ENCODE assay signal across 10 cellular contexts in genomic region chr3:30597131-30597768, GRCh38. TPM values are rescaled to one million over a fixed set of nuclear protein-coding genes. Genes with fewer than 3 reads are reported as not detected.
DNase-seq lines count a peak whose midpoint lies in the region; ATAC-seq, FAIRE-seq and TF ChIP-seq lines count a peak whose summit lies in the region.
"Had no signal": no experiment of that assay in that cellular context is flagged by ENCODE, and none has a peak within 500 bp of the region (broad histone marks: within the 10 kb centered on the region; RNA-seq: fewer than 3 reads in every experiment).

No MANE protein-coding gene starts in this region.

- ATAC-seq in left colon: peak; percentile 99
- ATAC-seq in HG03457 (IDR thresholded peaks at IDR 0.05; ENCODE audit: unreplicated experiment): no peak

- no peak for TF ChIP-seq CTCF in brain microvascular endothelial cell (IDR thresholded peaks at IDR 0.05; ENCODE audit: low read depth, low read length, missing control alignments)

- intact Hi-C loops in left colon (cut with DNase I, micrococcal nuclease): no loop called here

- H3K36me3 Mint-ChIP-seq in T-helper 2 cell treated with Interferon-gamma antibody and Interleukin-4, amounts not matched to agents 5 μg/mL and 100 μg/mL, for 36 hours (ENCODE audit: low read depth): no peaks in the 10 kb centered on the region
- H3K36me3 Mint-ChIP-seq: IgD-negative memory B cell had no signal

- H3K27ac ChIP-seq in brain microvascular endothelial cell: peak overlapping the region; percentile 62

- peaks cover 30% of the 10 kb centered on the region for H3K4me1 Mint-ChIP-seq in T-helper 2 cell treated with Interferon-gamma antibody and Interleukin-4, amounts not matched to agents 5 μg/mL and 100 μg/mL, for 36 hours (ENCODE audit: low read depth)

- no peaks in the 10 kb centered on the region for H3K27me3 Mint-ChIP-seq in T-helper 2 cell treated with Interferon-gamma antibody and Interleukin-4, amounts not matched to agents 5 μg/mL and 100 μg/mL, for 36 hours (ENCODE audit: low read depth)
- H3K27me3 Mint-ChIP-seq: central memory CD8-positive, alpha-beta T cell; IgD-negative memory B cell had no signal

- no peak for FAIRE-seq in urothelium cell line (lab: Jason Lieb, UNC)

- H3K4me3 ChIP-seq in brain microvascular endothelial cell (ENCODE audit: low read depth, low read length): no peak overlapping the region

- H3K4me3 Mint-ChIP-seq in T-helper 2 cell treated with Interferon-gamma antibody and Interleukin-4, amounts not matched to agents 5 μg/mL and 100 μg/mL, for 36 hours: no peak overlapping the region
- H3K4me3 Mint-ChIP-seq: central memory CD8-positive, alpha-beta T cell; IgD-negative memory B cell had no signal

- no peak overlapping the region for H3K27ac Mint-ChIP-seq in T-helper 2 cell treated with Interferon-gamma antibody and Interleukin-4, amounts not matched to agents 5 μg/mL and 100 μg/mL, for 36 hours
- H3K27ac Mint-ChIP-seq: IgD-negative memory B cell had no signal

- H3K27me3 ChIP-seq in brain microvascular endothelial cell (replicated peaks): no peaks in the 10 kb centered on the region

- peaks cover 8% of the 10 kb centered on the region for H3K9me3 Mint-ChIP-seq in T-helper 2 cell treated with Interferon-gamma antibody and Interleukin-4, amounts not matched to agents 5 μg/mL and 100 μg/mL, for 36 hours
- H3K9me3 Mint-ChIP-seq: central memory CD8-positive, alpha-beta T cell; IgD-negative memory B cell had no signal

- DNase-seq in NCI-H526 (lab: John Stamatoyannopoulos, UW): peak; percentile 17 to 47
- DNase-seq in NCI-H526 treated with DMSO at 0.1 percent for 48 hours (lab: John Stamatoyannopoulos, UW): no peak
- peak; percentile 45 for DNase-seq in brain microvascular endothelial cell
- DNase-seq in left colon: no peak
- DNase-seq in urothelium cell line (ENCODE audit: low spot score): peak; percentile 21
- DNase-seq in 8988T: no peak
- no peak for DNase-seq in T-helper 2 cell treated with Interferon-gamma antibody and Interleukin-4, amounts not matched to agents 5 μg/mL and 100 μg/mL, for 36 hours (ENCODE audit: low spot score)

- H3K36me3 ChIP-seq in brain microvascular endothelial cell (replicated peaks): no peaks in the 10 kb centered on the region

- in situ Hi-C loops in brain microvascular endothelial cell (cut with HindIII; ENCODE audit: low pct_ligation_motif_present, low sequenced_read_pairs): no loop called here

RNA-seq across cellular contexts. Expression of gene TGFBR2, which starts 9.2 kb away (rescaled TPM):
- 10 to 100 TPM; 43.0 to 57.6 TPM for total RNA-seq in left colon

Comparison
In these comparisons a context has a peak if more than half of its experiments do, and no peak if none do; other contexts are left out.
1. DNase-seq: peak in NCI-H526 (2 of 2), brain microvascular endothelial cell (single experiment) and urothelium cell line (single experiment); none in NCI-H526 treated with DMSO at 0.1 percent for 48 hours (single experiment), left colon (0 of 2), 8988T (single experiment) and T-helper 2 cell treated with Interferon-gamma antibody and Interleukin-4, amounts not matched to agents 5 μg/mL and 100 μg/mL, for 36 hours (single experiment).